Comparison of ENCODE assay signal across 16 cellular contexts in genomic region chr14:91158091-91158790, GRCh38. TPM values are rescaled to one million over a fixed set of nuclear protein-coding genes. Genes with fewer than 3 reads are reported as not detected.
DNase-seq lines count a peak whose midpoint lies in the region; ATAC-seq and TF ChIP-seq lines count a peak whose summit lies in the region.
"Had no signal": no experiment of that assay in that cellular context is flagged by ENCODE, and none has a peak within 500 bp of the region (broad histone marks: within the 10 kb centered on the region; RNA-seq: fewer than 3 reads in every experiment).

No MANE protein-coding gene starts in this region.

- no peaks in the 10 kb centered on the region for H3K9me3 Mint-ChIP-seq in activated T-cell treated with anti-CD3 and anti-CD28 coated beads, Interleukin-2, amount 50 U/mL, for 72 hours
- H3K9me3 Mint-ChIP-seq in activated T-cell treated with anti-CD3 and anti-CD28 coated beads, Interleukin-2, amount 50 U/mL, for 24 hours, result no peaks in the 10 kb centered on the region
- no peaks in the 10 kb centered on the region for H3K9me3 Mint-ChIP-seq in type B pancreatic cell
- H3K9me3 Mint-ChIP-seq: activated CD4-positive, alpha-beta T cell treated with anti-CD3 and anti-CD28 coated beads, Interleukin-2, amount 10 ng/mL, durations not matched to agents 24 days and 14 days had no signal

- H3K9me3 ChIP-seq in lower lobe of right lung, result no peaks in the 10 kb centered on the region
- H3K9me3 ChIP-seq: thoracic aorta had no signal

- H3K4me3 ChIP-seq in epithelial cell of esophagus (ENCODE audit: low read length) (no peak overlapping the region), lower lobe of right lung (no peak overlapping the region)
- H3K4me3 ChIP-seq: thoracic aorta had no signal

- peak overlapping the region; percentile 66 for H3K27ac ChIP-seq in lower lobe of right lung
- H3K27ac ChIP-seq: thoracic aorta had no signal

- no peaks in the 10 kb centered on the region for H3K27me3 ChIP-seq in lower lobe of right lung (ENCODE audit: low read depth)

- H3K4me1 Mint-ChIP-seq in activated T-cell treated with anti-CD3 and anti-CD28 coated beads, Interleukin-2, amount 50 U/mL, for 72 hours (ENCODE audit: low read depth), result no peaks in the 10 kb centered on the region
- H3K4me1 Mint-ChIP-seq in activated T-cell treated with anti-CD3 and anti-CD28 coated beads, Interleukin-2, amount 50 U/mL, for 24 hours (ENCODE audit: low read depth), result peaks cover 9% of the 10 kb centered on the region
- H3K4me1 Mint-ChIP-seq in type B pancreatic cell (ENCODE audit: unreplicated experiment), result peaks cover 21% of the 10 kb centered on the region

- intact Hi-C loops in lower lobe of right lung (cut with DNase I), result no loop called here

- no peak for ATAC-seq in activated T-cell treated with anti-CD3 and anti-CD28 coated beads, Interleukin-2, amount 50 U/mL, for 72 hours (replicated peaks in 1 of 2)
- ATAC-seq in lower lobe of right lung (peak; percentile 85 to 93), GM18861 (IDR thresholded peaks at IDR 0.05; ENCODE audit: unreplicated experiment) (no peak), GM18870 (IDR thresholded peaks at IDR 0.05; ENCODE audit: unreplicated experiment) (no peak)

- peaks cover 31% of the 10 kb centered on the region for H3K4me1 ChIP-seq in lower lobe of right lung

- H3K27me3 Mint-ChIP-seq in activated T-cell treated with anti-CD3 and anti-CD28 coated beads, Interleukin-2, amount 50 U/mL, for 72 hours (ENCODE audit: low read depth), result no peaks in the 10 kb centered on the region
- no peaks in the 10 kb centered on the region for H3K27me3 Mint-ChIP-seq in activated T-cell treated with anti-CD3 and anti-CD28 coated beads, Interleukin-2, amount 50 U/mL, for 24 hours
- H3K27me3 Mint-ChIP-seq in type B pancreatic cell, result no peaks in the 10 kb centered on the region
- H3K27me3 Mint-ChIP-seq: activated CD4-positive, alpha-beta T cell treated with anti-CD3 and anti-CD28 coated beads, Interleukin-2, amount 10 ng/mL, durations not matched to agents 24 days and 14 days had no signal

- H3K36me3 Mint-ChIP-seq in activated T-cell treated with anti-CD3 and anti-CD28 coated beads, Interleukin-2, amount 50 U/mL, for 72 hours (ENCODE audit: insufficient read depth in 2 of 2), result peaks cover 2 to 16% of the 10 kb centered on the region in 2 donors
- peaks cover 68% of the 10 kb centered on the region for H3K36me3 Mint-ChIP-seq in activated T-cell treated with anti-CD3 and anti-CD28 coated beads, Interleukin-2, amount 50 U/mL, for 24 hours (ENCODE audit: low read depth)
- peaks cover 16% of the 10 kb centered on the region for H3K36me3 Mint-ChIP-seq in type B pancreatic cell

- DNase-seq in activated T-cell treated with anti-CD3 and anti-CD28 coated beads, Interleukin-2, amount 50 U/mL, for 72 hours, result no peak
- no peak for DNase-seq in activated T-cell treated with anti-CD3 and anti-CD28 coated beads, Interleukin-2, amount 50 U/mL, for 24 hours
- DNase-seq in epithelial cell of esophagus (ENCODE audit: low read depth) (peak; percentile 65), lower lobe of right lung (peak; percentile 82), type B pancreatic cell (ENCODE audit: extremely low spot score, unreplicated experiment) (no peak), HCEC 1CT (no peak)
- DNase-seq: ACHN; activated CD4-positive, alpha-beta T cell treated with anti-CD3 and anti-CD28 coated beads, Interleukin-2, amount 10 ng/mL, durations not matched to agents 24 days and 14 days; activated effector memory CD4-positive, alpha-beta T cell treated with Interleukin-2 at 50 U/mL for 16 hours; effector CD8-positive, alpha-beta T cell; NCI-H1048; NCI-H82; stimulated activated CD4-positive, alpha-beta T cell treated with anti-CD3 and anti-CD28 coated beads, Interleukin-15, amount 100 ng/mL, for 24 hours had no signal

- peaks cover 65% of the 10 kb centered on the region for H3K36me3 ChIP-seq in lower lobe of right lung

- H3K27ac Mint-ChIP-seq in activated T-cell treated with anti-CD3 and anti-CD28 coated beads, Interleukin-2, amount 50 U/mL, for 72 hours, result peak overlapping the region; percentile 73
- no peak overlapping the region for H3K27ac Mint-ChIP-seq in activated T-cell treated with anti-CD3 and anti-CD28 coated beads, Interleukin-2, amount 50 U/mL, for 24 hours
- peak overlapping the region; percentile 59 for H3K27ac Mint-ChIP-seq in type B pancreatic cell
- H3K27ac Mint-ChIP-seq: activated CD4-positive, alpha-beta T cell treated with anti-CD3 and anti-CD28 coated beads, Interleukin-2, amount 10 ng/mL, durations not matched to agents 24 days and 14 days had no signal

- H3K4me3 Mint-ChIP-seq in activated T-cell treated with anti-CD3 and anti-CD28 coated beads, Interleukin-2, amount 50 U/mL, for 72 hours, result no peak overlapping the region
- H3K4me3 Mint-ChIP-seq in activated T-cell treated with anti-CD3 and anti-CD28 coated beads, Interleukin-2, amount 50 U/mL, for 24 hours, result no peak overlapping the region
- H3K4me3 Mint-ChIP-seq in type B pancreatic cell, result no peak overlapping the region
- H3K4me3 Mint-ChIP-seq: activated CD4-positive, alpha-beta T cell treated with anti-CD3 and anti-CD28 coated beads, Interleukin-2, amount 10 ng/mL, durations not matched to agents 24 days and 14 days had no signal

- TF ChIP-seq CTCF in epithelial cell of esophagus (IDR thresholded peaks at IDR 0.05; ENCODE audit: insufficient read depth, low read depth, low read length, missing control alignments) (no peak), lower lobe of right lung (IDR thresholded peaks at IDR 0.05) (no peak), type B pancreatic cell (conservative IDR thresholded peaks at IDR 0.05) (no peak)

RNA-seq across cellular contexts. Expression of gene DGLUCY, which starts 44.4 kb away (rescaled TPM):
- total RNA-seq in activated T-cell treated with anti-CD3 and anti-CD28 coated beads, Interleukin-2, amount 50 U/mL, for 72 hours, result 10 to 100 TPM; 70.5 to 90.5 TPM
- total RNA-seq in lower lobe of right lung (102 TPM), type B pancreatic cell (ENCODE audit: low replicate concordance) (24.2 and 37.5 TPM in 2 replicates)

Comparison
In these comparisons a context has a peak if more than half of its experiments do, and no peak if none do; other contexts are left out.
1. ATAC-seq: peak in lower lobe of right lung (2 of 2); none in activated T-cell treated with anti-CD3 and anti-CD28 coated beads, Interleukin-2, amount 50 U/mL, for 72 hours (0 of 2), GM18861 (single experiment) and GM18870 (single experiment).
2. DNase-seq: peak in epithelial cell of esophagus (single experiment) and lower lobe of right lung (single experiment); none in activated T-cell treated with anti-CD3 and anti-CD28 coated beads, Interleukin-2, amount 50 U/mL, for 72 hours (0 of 2), activated T-cell treated with anti-CD3 and anti-CD28 coated beads, Interleukin-2, amount 50 U/mL, for 24 hours (single experiment), type B pancreatic cell (single experiment) and HCEC 1CT (single experiment).